Comparison of ENCODE assay signal across 19 cellular contexts in the genomic region with DNA sequence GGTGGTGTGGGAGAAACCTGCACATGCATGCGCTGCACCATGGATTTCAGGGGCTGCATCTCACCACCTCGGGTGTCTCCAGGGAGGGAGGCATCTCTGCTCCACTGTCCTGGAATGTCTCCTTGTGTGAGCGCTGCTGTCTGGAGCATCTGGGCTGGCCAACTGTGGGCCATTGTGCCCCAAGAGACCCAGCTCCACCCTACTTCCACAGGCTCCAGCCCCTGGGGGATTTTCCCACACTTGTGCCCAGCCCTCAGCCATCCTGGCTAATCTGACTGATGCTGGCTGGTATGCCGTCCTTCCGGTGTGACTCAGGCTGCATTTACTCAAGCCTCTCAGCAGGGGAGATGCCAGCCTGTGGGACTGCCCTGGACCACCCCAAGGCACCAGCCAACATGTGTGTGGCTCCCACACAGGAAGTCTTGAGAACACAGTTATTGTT.
DNase-seq lines count a peak whose midpoint lies in the region; ATAC-seq and TF ChIP-seq lines count a peak whose summit lies in the region.
"Had no signal": no experiment of that assay in that cellular context is flagged by ENCODE, and none has a peak within 500 bp of the region (broad histone marks: within the 10 kb centered on the region; RNA-seq: fewer than 3 reads in every experiment).

No MANE protein-coding gene starts in this region.

- no peak for TF ChIP-seq CTCF in Calu3 (IDR thresholded peaks at IDR 0.05; ENCODE audit: unreplicated experiment)
- TF ChIP-seq CTCF in nephron progenitor cell (IDR thresholded peaks at IDR 0.05), result no peak
- TF ChIP-seq CTCF in mucosa of descending colon (IDR thresholded peaks at IDR 0.05), result no peak

- ATAC-seq in HG03045 (IDR thresholded peaks at IDR 0.05; ENCODE audit: unreplicated experiment), result no peak
- no peak for ATAC-seq in mucosa of descending colon
- ATAC-seq in GM19035 (IDR thresholded peaks at IDR 0.05; ENCODE audit: unreplicated experiment), result no peak
- ATAC-seq: esophagus mucosa, Panc1 had no signal

- BruUV-seq in Calu3 (replicated peaks; lab: Mats Ljungman, UMichigan), result no TSS peak

- no peaks in the 10 kb centered on the region for H3K9me3 Mint-ChIP-seq in Calu3 (ENCODE audit: low read depth, unreplicated experiment)
- no peaks in the 10 kb centered on the region for H3K9me3 Mint-ChIP-seq in nephron progenitor cell
- H3K9me3 Mint-ChIP-seq: nephron had no signal

- H3K4me1 Mint-ChIP-seq in Calu3 (ENCODE audit: low read depth, unreplicated experiment), result peaks cover 17% of the 10 kb centered on the region
- peaks cover 10% of the 10 kb centered on the region for H3K4me1 Mint-ChIP-seq in nephron progenitor cell
- H3K4me1 Mint-ChIP-seq: B cell, nephron had no signal

- H3K4me3 Mint-ChIP-seq in Calu3 (ENCODE audit: low read depth, unreplicated experiment) (no peak overlapping the region), nephron progenitor cell (no peak overlapping the region)
- H3K4me3 Mint-ChIP-seq: B cell; nephron; T-helper 1 cell treated with Interleukin-12 subunit alpha and Interleukin-12 subunit beta and Interleukin-4 antibody, amounts not matched to agents 30 μg/mL and 1 μg/mL, for 36 hours had no signal

- CTCF ChIA-PET in Calu3 (lab: Charles Lee), result no interaction called here

- H3K27me3 Mint-ChIP-seq in Calu3 (ENCODE audit: unreplicated experiment), result peaks cover 5% of the 10 kb centered on the region
- H3K27me3 Mint-ChIP-seq in nephron progenitor cell (ENCODE audit: low read depth, poor library complexity), result peaks cover 7% of the 10 kb centered on the region
- H3K27me3 Mint-ChIP-seq: B cell had no signal

- H3K4me3 ChIP-seq in mucosa of descending colon, result no peak overlapping the region
- H3K4me3 ChIP-seq: hepatocyte had no signal

- H3K36me3 ChIP-seq in mucosa of descending colon (ENCODE audit: low read depth), result no peaks in the 10 kb centered on the region

- DNase-seq in Calu3 (peak; percentile 3), LHCN-M2 (ENCODE audit: low read depth) (peak; percentile 7), ecto neural progenitor cell (ENCODE audit: low spot score) (peak; percentile 39), nephron progenitor cell (peak; percentile 0), COLO668 (lab: John Stamatoyannopoulos, UW; ENCODE audit: unreplicated experiment) (no peak), mucosa of descending colon (no peak)
- DNase-seq: activated T-cell treated with anti-CD3 and anti-CD28 coated beads for 4 hours, DMS153, H7, NCI-H187 treated with DMSO at 0.1 percent for 48 hours, NCI-H526 had no signal

- no peaks in the 10 kb centered on the region for H3K9me3 ChIP-seq in mucosa of descending colon

- H3K4me1 ChIP-seq in mucosa of descending colon (ENCODE audit: low read depth), result no peaks in the 10 kb centered on the region

- H3K27ac Mint-ChIP-seq in Calu3 (ENCODE audit: unreplicated experiment) (no peak overlapping the region), nephron progenitor cell (no peak overlapping the region)
- H3K27ac Mint-ChIP-seq: B cell; nephron; T-helper 1 cell treated with Interleukin-12 subunit alpha and Interleukin-12 subunit beta and Interleukin-4 antibody, amounts not matched to agents 30 μg/mL and 1 μg/mL, for 36 hours had no signal

- H3K36me3 Mint-ChIP-seq in Calu3 (ENCODE audit: insufficient read depth, unreplicated experiment), result no peaks in the 10 kb centered on the region
- H3K36me3 Mint-ChIP-seq in nephron progenitor cell (ENCODE audit: low read depth), result peaks cover 30% of the 10 kb centered on the region

- intact Hi-C loops in Calu3 (cut with micrococcal nuclease; ENCODE audit: unreplicated experiment) (loop anchor here (10.0 kb wide), 1 partner anchor 130 kb away; no protein-coding TSS in a partner anchor), mucosa of descending colon (cut with DNase I, micrococcal nuclease) (no loop called here)

Comparison
In these comparisons a context has a peak if more than half of its experiments do, and no peak if none do; other contexts are left out.
1. DNase-seq: peak in Calu3 (single experiment), LHCN-M2 (single experiment), ecto neural progenitor cell (single experiment) and nephron progenitor cell (single experiment); none in COLO668 (single experiment) and mucosa of descending colon (0 of 3).